ENCODE assay signal across 11 cellular contexts in the genomic region with DNA sequence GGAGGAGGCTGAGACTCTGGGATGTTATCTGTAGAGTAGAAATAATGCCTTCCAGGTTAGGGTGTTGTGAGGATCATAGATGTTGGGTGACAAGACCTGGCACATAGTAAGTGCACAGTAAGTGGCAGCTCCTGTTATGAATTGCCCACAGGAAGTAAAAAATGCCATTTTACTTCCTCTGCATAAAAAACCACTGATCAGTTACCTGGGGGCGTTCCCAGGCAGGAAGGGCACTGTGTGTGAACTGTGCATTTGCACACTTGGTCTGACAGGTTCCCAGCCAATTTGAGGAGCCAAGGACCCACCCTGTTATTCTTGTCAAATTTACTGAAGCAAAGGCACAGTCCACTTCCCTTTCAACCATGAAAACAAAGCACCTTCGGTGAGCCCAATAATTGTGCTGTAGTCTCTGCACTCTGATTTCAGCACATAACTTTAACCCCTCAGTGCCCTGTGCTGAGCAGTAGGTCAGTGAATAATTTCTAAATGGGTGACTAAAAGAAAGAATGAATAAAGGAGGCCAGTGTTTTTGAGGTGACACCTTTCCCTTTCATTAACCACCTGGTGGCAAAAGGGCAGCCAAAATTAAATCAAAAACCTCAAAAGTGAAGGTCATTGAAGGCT.
DNase-seq lines count a peak whose midpoint lies in the region; ATAC-seq lines count a peak whose summit lies in the region.
"Had no signal": no experiment of that assay in that cellular context is flagged by ENCODE, and none has a peak within 500 bp of the region (broad histone marks: within the 10 kb centered on the region; RNA-seq: fewer than 3 reads in every experiment).

No MANE protein-coding gene starts in this region.

- no peaks in the 10 kb centered on the region for H3K9me3 Mint-ChIP-seq in activated CD4-positive, alpha-beta T cell treated with anti-CD3 and anti-CD28 coated beads, Interleukin-2, amount 10 ng/mL, durations not matched to agents 7 days and 5 days
- no peaks in the 10 kb centered on the region for H3K9me3 Mint-ChIP-seq in effector memory CD8-positive, alpha-beta T cell
- H3K9me3 Mint-ChIP-seq: GM23338, IgD-negative memory B cell had no signal

- POLR2A ChIA-PET in activated CD4-positive, alpha-beta T cell treated with anti-CD3 and anti-CD28 coated beads, Interleukin-2, amount 10 ng/mL, durations not matched to agents 7 days and 5 days (lab: Charles Lee), result no interaction called here

- CTCF ChIA-PET in activated CD4-positive, alpha-beta T cell treated with anti-CD3 and anti-CD28 coated beads, Interleukin-2, amount 10 ng/mL, durations not matched to agents 7 days and 5 days (lab: Charles Lee), result interaction anchor here (0.6 to 1.4 kb wide), 3 partner anchors 9 to 1065 kb away, joined by 4 to 5 read pairs (median 4); no protein-coding TSS in a partner anchor

- no peak overlapping the region for H3K4me3 Mint-ChIP-seq in activated CD4-positive, alpha-beta T cell treated with anti-CD3 and anti-CD28 coated beads, Interleukin-2, amount 10 ng/mL, durations not matched to agents 7 days and 5 days
- peak overlapping the region; percentile 64 to 77 for H3K4me3 Mint-ChIP-seq in effector memory CD8-positive, alpha-beta T cell
- H3K4me3 Mint-ChIP-seq: GM23338 had no signal

- peaks cover 63% of the 10 kb centered on the region for H3K4me1 Mint-ChIP-seq in activated CD4-positive, alpha-beta T cell treated with anti-CD3 and anti-CD28 coated beads, Interleukin-2, amount 10 ng/mL, durations not matched to agents 7 days and 5 days
- peaks cover 46 to 58% of the 10 kb centered on the region in 2 donors for H3K4me1 Mint-ChIP-seq in effector memory CD8-positive, alpha-beta T cell (ENCODE audit: low read depth in 2 of 2)
- H3K4me1 Mint-ChIP-seq: GM23338 had no signal

- peak overlapping the region; percentile 77 for H3K27ac Mint-ChIP-seq in activated CD4-positive, alpha-beta T cell treated with anti-CD3 and anti-CD28 coated beads, Interleukin-2, amount 10 ng/mL, durations not matched to agents 7 days and 5 days
- H3K27ac Mint-ChIP-seq in effector memory CD8-positive, alpha-beta T cell, result peak overlapping the region; percentile 86 to 92
- H3K27ac Mint-ChIP-seq: GM23338 had no signal

- ATAC-seq in effector memory CD8-positive, alpha-beta T cell (replicated peaks), result peak; percentile 79
- no peak for ATAC-seq in HG02852 (IDR thresholded peaks at IDR 0.05; ENCODE audit: unreplicated experiment)
- ATAC-seq: GM23338 had no signal

- H3K27me3 Mint-ChIP-seq in activated CD4-positive, alpha-beta T cell treated with anti-CD3 and anti-CD28 coated beads, Interleukin-2, amount 10 ng/mL, durations not matched to agents 7 days and 5 days, result no peaks in the 10 kb centered on the region
- H3K27me3 Mint-ChIP-seq in effector memory CD8-positive, alpha-beta T cell, result no peaks in the 10 kb centered on the region
- H3K27me3 Mint-ChIP-seq: IgD-negative memory B cell had no signal

- peaks cover 21% of the 10 kb centered on the region for H3K36me3 Mint-ChIP-seq in activated CD4-positive, alpha-beta T cell treated with anti-CD3 and anti-CD28 coated beads, Interleukin-2, amount 10 ng/mL, durations not matched to agents 7 days and 5 days (ENCODE audit: low read depth)
- peaks cover 4% of the 10 kb centered on the region for H3K36me3 Mint-ChIP-seq in effector memory CD8-positive, alpha-beta T cell (ENCODE audit: insufficient read depth)

- peak; percentile 26 for DNase-seq in stimulated activated CD4-positive, alpha-beta T cell treated with anti-CD3 and anti-CD28 coated beads, Interleukin-1b, Interleukin-23, amount 100 ng/mL, for 48 hours
- no peak for DNase-seq in stimulated activated CD4-positive, alpha-beta T cell treated with anti-CD3 and anti-CD28 coated beads, Interleukin-12 subunit alpha, Interleukin-12 subunit beta, amount 100 ng/mL, for 4 hours
- peak; percentile 44 for DNase-seq in activated CD4-positive, alpha-beta T cell treated with anti-CD3 and anti-CD28 coated beads, Interleukin-2, amount 10 ng/mL, durations not matched to agents 7 days and 5 days
- DNase-seq in effector memory CD8-positive, alpha-beta T cell, result peak; percentile 8 to 25 (median 9)
- DNase-seq in COR-L47 (lab: John Stamatoyannopoulos, UW) (no peak), NCI-H1417 (lab: John Stamatoyannopoulos, UW) (no peak), cortex of kidney (lab: John Stamatoyannopoulos, UW) (no peak)
- DNase-seq: NCI-H345 had no signal

Comparison
In these comparisons a context has a peak if more than half of its experiments do, and no peak if none do; other contexts are left out.
1. DNase-seq: peak in stimulated activated CD4-positive, alpha-beta T cell treated with anti-CD3 and anti-CD28 coated beads, Interleukin-1b, Interleukin-23, amount 100 ng/mL, for 48 hours (single experiment), activated CD4-positive, alpha-beta T cell treated with anti-CD3 and anti-CD28 coated beads, Interleukin-2, amount 10 ng/mL, durations not matched to agents 7 days and 5 days (single experiment) and effector memory CD8-positive, alpha-beta T cell (3 of 3); none in stimulated activated CD4-positive, alpha-beta T cell treated with anti-CD3 and anti-CD28 coated beads, Interleukin-12 subunit alpha, Interleukin-12 subunit beta, amount 100 ng/mL, for 4 hours (single experiment), COR-L47 (single experiment), NCI-H1417 (0 of 3) and cortex of kidney (single experiment).